Comparison of ENCODE assay signal across 20 cellular contexts in the genomic region with DNA sequence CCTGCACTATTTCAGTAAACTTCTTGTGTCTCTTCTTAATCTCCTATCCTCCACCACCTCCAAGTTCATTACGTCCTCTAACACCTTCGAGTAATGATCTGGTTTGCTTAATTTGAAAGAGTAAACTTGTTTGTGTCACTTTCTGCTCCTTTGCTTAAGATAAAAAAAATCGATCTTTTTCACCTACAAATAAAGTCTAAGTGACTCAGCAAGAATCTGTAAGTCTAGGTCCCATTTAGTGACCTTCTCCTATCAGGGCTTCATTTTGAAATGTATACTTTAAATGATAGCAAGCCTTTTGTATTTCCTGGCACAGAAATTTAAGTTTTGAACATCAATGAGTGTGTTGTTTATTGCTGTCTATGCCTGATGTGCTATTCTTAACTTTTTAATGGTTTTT.
A peak's percentile ranks its signal among the peaks of the same experiment; 100 is the strongest.
DNase-seq lines count a peak whose midpoint lies in the region; ATAC-seq, FAIRE-seq and TF ChIP-seq lines count a peak whose summit lies in the region.
"Had no signal": no experiment of that assay in that cellular context is flagged by ENCODE, and none has a peak within 500 bp of the region (broad histone marks: within the 10 kb centered on the region; RNA-seq: fewer than 3 reads in every experiment).

No MANE protein-coding gene starts in this region.

- ATAC-seq in HepG2 = no peak
- no peak for ATAC-seq in right lobe of liver
- ATAC-seq in WTC11 = no peak
- no peak for ATAC-seq in GM18858 (IDR thresholded peaks at IDR 0.05; ENCODE audit: unreplicated experiment)

- POLR2A ChIA-PET in HepG2 (lab: Yijun Ruan, JAX) = no interaction called here
- POLR2A ChIA-PET in WTC11 (lab: Charles Lee) = no interaction called here
- POLR2A ChIA-PET in activated CD4-positive, alpha-beta memory T cell treated with anti-CD3 and anti-CD28 coated beads, Interleukin-2, amount 10 ng/mL, durations not matched to agents 7 days and 5 days (lab: Charles Lee) = no interaction called here

- TF ChIP-seq RAD21 in HepG2 (CRISPR knock-in tag; IDR thresholded peaks at IDR 0.05) = no peak

- H3K4me1 Mint-ChIP-seq in WTC11 = no peaks in the 10 kb centered on the region
- H3K4me1 Mint-ChIP-seq in activated CD4-positive, alpha-beta memory T cell treated with anti-CD3 and anti-CD28 coated beads, Interleukin-2, amount 10 ng/mL, durations not matched to agents 7 days and 5 days = no peaks in the 10 kb centered on the region
- H3K4me1 Mint-ChIP-seq: B cell had no signal

- no peak overlapping the region for H3K27ac ChIP-seq in HepG2 (ENCODE audit: extremely low read length, insufficient read depth, low read length)
- H3K27ac ChIP-seq in right lobe of liver = no peak overlapping the region
- H3K27ac ChIP-seq in MM.1S (ENCODE audit: low read length) = no peak overlapping the region
- H3K27ac ChIP-seq in smooth muscle cell (ENCODE audit: low read depth) = no peak overlapping the region
- H3K27ac ChIP-seq: HL-60 had no signal

- H3K36me3 Mint-ChIP-seq in WTC11 = peaks cover 17% of the 10 kb centered on the region
- no peaks in the 10 kb centered on the region for H3K36me3 Mint-ChIP-seq in activated CD4-positive, alpha-beta memory T cell treated with anti-CD3 and anti-CD28 coated beads, Interleukin-2, amount 10 ng/mL, durations not matched to agents 7 days and 5 days (ENCODE audit: low read depth)

- no peaks in the 10 kb centered on the region for H3K36me3 ChIP-seq in HepG2 (replicated peaks in 1 of 2; ENCODE audit: control insufficient read depth in 1 of 2, insufficient read depth in 2 of 2, low read length in 2 of 2)
- H3K36me3 ChIP-seq in right lobe of liver = no peaks in the 10 kb centered on the region
- H3K36me3 ChIP-seq in MM.1S (replicated peaks; ENCODE audit: insufficient read depth, low read length) = no peaks in the 10 kb centered on the region
- H3K36me3 ChIP-seq in smooth muscle cell (ENCODE audit: low read depth) = no peaks in the 10 kb centered on the region

- H2AFZ ChIP-seq in HepG2 (ENCODE audit: low read length) (no peak overlapping the region), MM.1S (ENCODE audit: low read length) (peak overlapping the region; percentile 23), smooth muscle cell (ENCODE audit: low read depth) (peak overlapping the region; percentile 23)

- in situ Hi-C loops in HepG2 (cut with HindIII; ENCODE audit: extremely low pct_ligation_motif_present, low pct_unique_long_range_greater_than_20kb) = no loop called here

- no peaks in the 10 kb centered on the region for H4K20me1 ChIP-seq in HepG2 (ENCODE audit: insufficient read depth, low read length)
- H4K20me1 ChIP-seq in MM.1S (ENCODE audit: insufficient read depth, low read length) = no peaks in the 10 kb centered on the region
- H4K20me1 ChIP-seq in smooth muscle cell (ENCODE audit: low read depth) = no peaks in the 10 kb centered on the region

- H3K9me3 ChIP-seq in HepG2 (ENCODE audit: low read length) (no peaks in the 10 kb centered on the region; the same call in 1 of the 2 replicates), right lobe of liver (no peaks in the 10 kb centered on the region), MM.1S (replicated peaks; ENCODE audit: insufficient read depth, low read length) (no peaks in the 10 kb centered on the region), smooth muscle cell (replicated peaks; ENCODE audit: low read depth) (no peaks in the 10 kb centered on the region)

- no peak for DNase-seq in HepG2 (ENCODE audit: low spot score)
- DNase-seq in right lobe of liver = no peak
- no peak for DNase-seq in MM.1S
- DNase-seq in WTC11 (ENCODE audit: low spot score) = no peak
- DNase-seq in smooth muscle cell (lab: John Stamatoyannopoulos, UW; ENCODE audit: unreplicated experiment) = no peak
- DNase-seq in activated CD4-positive, alpha-beta memory T cell treated with anti-CD3 and anti-CD28 coated beads, Interleukin-2, amount 10 ng/mL, durations not matched to agents 7 days and 5 days = no peak
- no peak for DNase-seq in RPMI8226
- DNase-seq: 8988T; C1 segment of cervical spinal cord; CD4-positive, alpha-beta T cell; DMS153; DMS79 treated with DMSO at 0.1 percent for 48 hours; EL; GOT3; H9 had no signal

- H3F3A ChIP-seq in MM.1S (ENCODE audit: insufficient read depth, low read length) (no peaks in the 10 kb centered on the region), smooth muscle cell (ENCODE audit: low read depth) (no peaks in the 10 kb centered on the region)

- peak overlapping the region; percentile 55 for H3K27ac Mint-ChIP-seq in WTC11
- no peak overlapping the region for H3K27ac Mint-ChIP-seq in activated CD4-positive, alpha-beta memory T cell treated with anti-CD3 and anti-CD28 coated beads, Interleukin-2, amount 10 ng/mL, durations not matched to agents 7 days and 5 days
- H3K27ac Mint-ChIP-seq: B cell; CD4-positive, alpha-beta T cell had no signal

- H3K9ac ChIP-seq in HepG2 (ENCODE audit: insufficient read depth, low read depth, low read length) (no peak overlapping the region), MM.1S (ENCODE audit: low read length) (no peak overlapping the region; the same call in 1 of the 2 replicates), smooth muscle cell (ENCODE audit: low read depth) (no peak overlapping the region)

- TF ChIP-seq EP300 in HepG2 (IDR thresholded peaks at IDR 0.05; ENCODE audit: low read depth in 2 of 2, low read length in 2 of 2) = no peak
- TF ChIP-seq EP300 in HepG2 (CRISPR knock-in tag; IDR thresholded peaks at IDR 0.05; ENCODE audit: borderline replicate concordance) = no peak

- BruUV-seq in HepG2 (replicated peaks; lab: Mats Ljungman, UMichigan) = no TSS peak

- intact Hi-C loops in HepG2 (cut with micrococcal nuclease; ENCODE audit: unreplicated experiment) (no loop called here), right lobe of liver (cut with DNase I) (no loop called here)

- H3K4me2 ChIP-seq in HepG2 (ENCODE audit: low read depth, low read length) = no peak overlapping the region
- H3K4me2 ChIP-seq in MM.1S (ENCODE audit: low read depth, low read length) = peak overlapping the region; percentile 51; the same call in 1 of the 2 replicates
- H3K4me2 ChIP-seq in smooth muscle cell = no peak overlapping the region

- H3K79me2 ChIP-seq in HepG2 (ENCODE audit: insufficient read depth, low read length) (no peaks in the 10 kb centered on the region), MM.1S (ENCODE audit: low read length) (no peaks in the 10 kb centered on the region), smooth muscle cell (ENCODE audit: low read depth) (no peaks in the 10 kb centered on the region)

- peaks cover 29% of the 10 kb centered on the region for H3K9me3 Mint-ChIP-seq in WTC11
- no peaks in the 10 kb centered on the region for H3K9me3 Mint-ChIP-seq in activated CD4-positive, alpha-beta memory T cell treated with anti-CD3 and anti-CD28 coated beads, Interleukin-2, amount 10 ng/mL, durations not matched to agents 7 days and 5 days
- H3K9me3 Mint-ChIP-seq: CD4-positive, alpha-beta T cell had no signal

- no peaks in the 10 kb centered on the region for H3K27me3 Mint-ChIP-seq in WTC11 (ENCODE audit: low read depth)
- H3K27me3 Mint-ChIP-seq in activated CD4-positive, alpha-beta memory T cell treated with anti-CD3 and anti-CD28 coated beads, Interleukin-2, amount 10 ng/mL, durations not matched to agents 7 days and 5 days = no peaks in the 10 kb centered on the region
- H3K27me3 Mint-ChIP-seq: B cell; CD4-positive, alpha-beta T cell had no signal

- FAIRE-seq in HepG2 (lab: Jason Lieb, UNC) = no peak
- FAIRE-seq: D721Med, GM12891 had no signal

- H3K4me1 ChIP-seq in HepG2 (ENCODE audit: insufficient read depth, low read length) (peaks cover 6% of the 10 kb centered on the region; the same call in 1 of the 2 replicates), right lobe of liver (peaks cover 0 to 5% (median 0%) of the 10 kb centered on the region in 4 donors), MM.1S (ENCODE audit: low read length) (no peaks in the 10 kb centered on the region), smooth muscle cell (ENCODE audit: low read depth) (no peaks in the 10 kb centered on the region)

- TF ChIP-seq POLR2A in HepG2 (IDR thresholded peaks at IDR 0.05; ENCODE audit: insufficient read depth in 1 of 2, low read depth in 2 of 2, low read length in 2 of 2) (no peak), right lobe of liver (IDR thresholded peaks at IDR 0.05) (no peak)

- H3K4me3 ChIP-seq in HepG2 (replicated peaks in 1 of 3; ENCODE audit: insufficient read depth in 1 of 3, low read depth in 2 of 3, low read length in 3 of 3) = no peak overlapping the region
- H3K4me3 ChIP-seq in right lobe of liver = no peak overlapping the region
- peak overlapping the region; percentile 13 for H3K4me3 ChIP-seq in MM.1S (ENCODE audit: low read length)
- H3K4me3 ChIP-seq in smooth muscle cell = no peak overlapping the region

- no peaks in the 10 kb centered on the region for H3K27me3 ChIP-seq in HepG2 (ENCODE audit: control insufficient read depth in 1 of 2, insufficient read depth in 2 of 2, low read length in 2 of 2)
- no peaks in the 10 kb centered on the region for H3K27me3 ChIP-seq in right lobe of liver
- no peaks in the 10 kb centered on the region for H3K27me3 ChIP-seq in MM.1S (replicated peaks; ENCODE audit: insufficient read depth, low read length)
- H3K27me3 ChIP-seq in smooth muscle cell (ENCODE audit: low read depth) = no peaks in the 10 kb centered on the region

- TF ChIP-seq CTCF in HepG2 (CRISPR knock-in tag; IDR thresholded peaks at IDR 0.05) = no peak
- TF ChIP-seq CTCF in right lobe of liver (IDR thresholded peaks at IDR 0.05) = no peak
- TF ChIP-seq CTCF in MM.1S (IDR thresholded peaks at IDR 0.05; ENCODE audit: low read length) = no peak
- TF ChIP-seq CTCF in WTC11 (IDR thresholded peaks at IDR 0.05) = no peak
- TF ChIP-seq CTCF in smooth muscle cell (IDR thresholded peaks at IDR 0.05; ENCODE audit: borderline replicate concordance, insufficient read depth, poor library complexity, severe bottlenecking) = no peak

- 3% methylated on average over 3 of the region's 3 CpGs for WGBS in HepG2 (ENCODE audit: low lambda C conversion rate)
- 26% methylated on average over 3 of the region's 3 CpGs for WGBS in right lobe of liver (ENCODE audit: insufficient coverage, low coverage, low lambda C conversion rate, missing lambda C conversion rate)
- WGBS in smooth muscle cell (ENCODE audit: low lambda C conversion rate) = 88% methylated on average over 3 of the region's 3 CpGs

- CTCF ChIA-PET in HepG2 (lab: Yijun Ruan, JAX; ENCODE audit: low intra/inter-chr PET ratio, low total read pairs) (no interaction called here), WTC11 (lab: Charles Lee) (no interaction called here)
- CTCF ChIA-PET in activated CD4-positive, alpha-beta memory T cell treated with anti-CD3 and anti-CD28 coated beads, Interleukin-2, amount 10 ng/mL, durations not matched to agents 7 days and 5 days (lab: Charles Lee) = no interaction called here

- H3K9me2 ChIP-seq in MM.1S (replicated peaks; ENCODE audit: insufficient read depth, low read length) = no peaks in the 10 kb centered on the region

- H3K4me3 Mint-ChIP-seq in WTC11 = no peak overlapping the region
- H3K4me3 Mint-ChIP-seq in activated CD4-positive, alpha-beta memory T cell treated with anti-CD3 and anti-CD28 coated beads, Interleukin-2, amount 10 ng/mL, durations not matched to agents 7 days and 5 days = no peak overlapping the region
- H3K4me3 Mint-ChIP-seq: B cell; CD4-positive, alpha-beta T cell; H9 had no signal

TF ChIP-seq in HepG2, 621 proteins besides CTCF, POLR2A, EP300 and RAD21 (continues in another document):
- peak; percentile 72 for TF ChIP-seq NFE2L2 (IDR thresholded peaks at IDR 0.05; ENCODE audit: low read length)
